In the genomic region with DNA sequence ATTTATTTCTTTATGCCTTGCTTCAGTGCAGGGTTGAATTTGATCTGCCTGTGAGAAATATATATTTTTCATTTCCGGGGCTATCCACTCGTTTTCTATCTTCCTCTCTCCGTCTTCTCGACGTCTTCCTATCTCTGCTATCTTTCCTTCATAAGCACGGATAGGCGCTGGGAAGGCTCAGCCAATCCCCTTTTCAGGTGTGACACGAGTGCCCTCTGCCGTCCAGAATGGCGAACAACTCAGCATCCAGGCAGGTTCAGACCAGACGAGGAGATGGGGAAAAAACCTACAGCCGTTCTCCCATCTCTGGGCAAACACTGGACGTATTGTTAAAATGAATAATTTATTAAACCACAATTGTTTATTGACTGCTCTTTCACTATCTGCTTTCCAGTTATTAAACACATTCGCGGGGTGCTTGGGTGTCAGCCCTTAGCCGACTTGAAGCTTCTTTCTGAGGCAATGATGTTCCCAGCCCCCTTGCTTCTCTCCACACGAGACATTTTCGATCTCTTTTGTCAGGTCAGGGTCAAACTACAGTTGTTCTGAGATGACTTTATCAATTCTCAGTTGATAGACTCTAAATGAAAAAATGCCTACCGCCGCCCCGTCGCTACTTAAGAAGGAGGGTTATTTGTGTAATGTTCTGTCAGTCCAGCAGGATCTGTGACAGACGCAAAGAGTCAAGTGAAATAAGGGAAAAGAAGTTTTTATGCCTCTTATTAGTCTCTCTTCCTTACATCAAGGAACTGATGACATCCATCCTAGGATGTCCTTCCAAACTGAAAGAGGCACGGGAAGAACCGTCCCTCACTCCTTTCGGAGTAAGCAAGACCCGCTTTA, we compare ENCODE assay signal across 8 cellular contexts.
DNase-seq lines count a peak whose midpoint lies in the region; ATAC-seq and TF ChIP-seq lines count a peak whose summit lies in the region.

No MANE protein-coding gene starts in this region.

- H3K9ac ChIP-seq in Loucy (ENCODE audit: low read depth, low read length, poor library complexity, severe bottlenecking) = no peak overlapping the region

- ATAC-seq in GM19351 (IDR thresholded peaks at IDR 0.05; ENCODE audit: unreplicated experiment) = peak; percentile 92
- no peak for ATAC-seq in GM18505 (IDR thresholded peaks at IDR 0.05; ENCODE audit: unreplicated experiment)

- H2AFZ ChIP-seq in Loucy (ENCODE audit: low read length) = peak overlapping the region; percentile 22; the same call in 1 of the 2 replicates

- no peak overlapping the region for H3K4me3 ChIP-seq in Loucy (ENCODE audit: low read length, poor library complexity, severe bottlenecking)

- no peaks in the 10 kb centered on the region for H3K4me1 ChIP-seq in Loucy (ENCODE audit: insufficient read depth, low read length, poor library complexity, severe bottlenecking)

- in situ Hi-C loops in SK-MEL-5 (cut with HindIII; ENCODE audit: low pct_unique_long_range_greater_than_20kb, low sequenced_read_pairs) = no loop called here

- H3K36me3 ChIP-seq in Loucy (ENCODE audit: insufficient read depth, low read length) = no peaks in the 10 kb centered on the region

- H3K9me2 ChIP-seq in Loucy (replicated peaks; ENCODE audit: low read depth, low read length) = no peaks in the 10 kb centered on the region

- H3K79me2 ChIP-seq in Loucy (ENCODE audit: insufficient read depth, low read length) = no peaks in the 10 kb centered on the region

- no peaks in the 10 kb centered on the region for H3K9me3 ChIP-seq in Loucy (ENCODE audit: insufficient read depth, low read depth, low read length)

- no peak for TF ChIP-seq POLR2A in GM18505 (IDR thresholded peaks at IDR 0.05; ENCODE audit: borderline replicate concordance, extremely low read depth, insufficient read depth, insufficient read length)

- peak overlapping the region; percentile 4 for H3K4me2 ChIP-seq in Loucy (ENCODE audit: low read depth, low read length, poor library complexity, severe bottlenecking)

- TF ChIP-seq CTCF in Loucy (conservative IDR thresholded peaks at IDR 0.05; ENCODE audit: low read length) = peak; percentile 71

- DNase-seq in COLO829 (ENCODE audit: low spot score) (peak; percentile 84), SK-MEL-5 (ENCODE audit: low read depth, low spot score) (peak; percentile 85), cerebellum (ENCODE audit: low spot score) (peak; percentile 67), left kidney (ENCODE audit: low read depth, low spot score) (peak; percentile 87)
- DNase-seq in stimulated activated CD4-positive, alpha-beta T cell treated with anti-CD3 and anti-CD28 coated beads, Interleukin-4, amount 100 ng/mL, for 48 hours (ENCODE audit: low read depth in 2 of 2) = peak; percentile 45 to 49

- no peaks in the 10 kb centered on the region for H3K27me3 ChIP-seq in Loucy (ENCODE audit: insufficient read depth, low read length, poor library complexity, severe bottlenecking)

- no peaks in the 10 kb centered on the region for H4K20me1 ChIP-seq in Loucy (ENCODE audit: insufficient read depth, low read length, poor library complexity, severe bottlenecking)

- no peaks in the 10 kb centered on the region for H3F3A ChIP-seq in Loucy (ENCODE audit: low read depth)
